ENCODE assay signal across 1 cellular context in genomic region chr10:101047268-101047667, GRCh38.
TF ChIP-seq lines count a peak whose summit lies in the region.

No MANE protein-coding gene starts in this region.

TF ChIP-seq in SK-N-SH treated with all-trans-retinoic acid at 6 μM for 48 hours, 23 proteins besides CTCF, POLR2A, EP300 and RAD21 (continued from another document):
- no peak for TF ChIP-seq TSHZ2 (CRISPR knock-in tag; IDR thresholded peaks at IDR 0.05)
TF ChIP-seq in SK-N-SH treated with all-trans-retinoic acid at 6 μM for 48 hours: peak in this region for 0.
